ENCODE assay signal across 21 cellular contexts in genomic region chr18:66193938-66194337, GRCh38.
"Had no signal": no experiment of that assay in that cellular context is flagged by ENCODE, and none has a peak within 500 bp of the region (broad histone marks: within the 10 kb centered on the region; RNA-seq: fewer than 3 reads in every experiment).

No MANE protein-coding gene starts in this region.

- H3K4me3 ChIP-seq: body of pancreas, heart right ventricle, lung, thyroid gland had no signal

- H3K27ac ChIP-seq: body of pancreas, heart right ventricle, neutrophil, parathyroid adenoma, thyroid gland, VCaP had no signal

- H3K27me3 ChIP-seq: body of pancreas, heart right ventricle, neutrophil, thyroid gland had no signal

- H3K9me3 ChIP-seq: body of pancreas, heart right ventricle, neutrophil, thyroid gland had no signal

- FAIRE-seq: keratinocyte had no signal

- H3K36me3 ChIP-seq: heart right ventricle, neutrophil, thyroid gland had no signal

- H3K9ac ChIP-seq: parathyroid adenoma had no signal

- H2AFZ ChIP-seq: parathyroid adenoma had no signal

- DNase-seq: activated CD4-positive, alpha-beta T cell treated with anti-CD3 and anti-CD28 coated beads, Interleukin-2, amount 10 ng/mL, durations not matched to agents 7 days and 5 days; activated CD4-positive, CD25-positive, alpha-beta regulatory T cell treated with anti-CD3 and anti-CD28 coated beads, Interleukin-2, amount 50 U/mL, for 72 hours; activated CD8-positive, alpha-beta memory T cell treated with anti-CD3 and anti-CD28 coated beads, Interleukin-2, amount 10 ng/mL, durations not matched to agents 7 days and 5 days; activated CD8-positive, alpha-beta T cell treated with anti-CD3 and anti-CD28 coated beads for 36 hours; activated gamma-delta T cell treated with Interleukin-2 at 50 U/mL for 16 hours; anterior cingulate cortex; body of pancreas; effector CD4-positive, alpha-beta T cell; foreskin fibroblast; heart right ventricle; right cardiac atrium; stimulated activated CD4-positive, alpha-beta T cell treated with anti-CD3 and anti-CD28 coated beads, Interleukin-12 subunit alpha, Interleukin-12 subunit beta, amount 100 ng/mL, for 4 hours; substantia nigra; T-helper 2 cell had no signal

- H3K79me2 ChIP-seq: parathyroid adenoma had no signal

- H3K4me1 ChIP-seq: body of pancreas, heart right ventricle, parathyroid adenoma had no signal

- ATAC-seq: activated CD8-positive, alpha-beta memory T cell treated with anti-CD3 and anti-CD28 coated beads, Interleukin-2, amount 10 ng/mL, durations not matched to agents 7 days and 5 days; activated CD8-positive, alpha-beta T cell treated with anti-CD3 and anti-CD28 coated beads for 36 hours; body of pancreas; left lobe of liver; right cardiac atrium had no signal
